14 cellular contexts compared by ENCODE assay signal in genomic region chr18:77617681-77618080, GRCh38.
A peak's percentile ranks its signal among the peaks of the same experiment; 100 is the strongest.
DNase-seq lines count a peak whose midpoint lies in the region; ATAC-seq and TF ChIP-seq lines count a peak whose summit lies in the region.
"Had no signal": no experiment of that assay in that cellular context is flagged by ENCODE, and none has a peak within 500 bp of the region (broad histone marks: within the 10 kb centered on the region; RNA-seq: fewer than 3 reads in every experiment).

No MANE protein-coding gene starts in this region.

- H3K27ac ChIP-seq in neural cell (ENCODE audit: low read length) (no peak overlapping the region), esophagus squamous epithelium (no peak overlapping the region)

- DNase-seq in A172 (ENCODE audit: low spot score) (peak; percentile 5), SW480 (ENCODE audit: low spot score) (peak; percentile 2), chondrocyte (ENCODE audit: low spot score) (no peak), esophagus squamous epithelium (lab: John Stamatoyannopoulos, UW) (no peak), NCI-H1092 (lab: John Stamatoyannopoulos, UW) (no peak)
- DNase-seq: C1 segment of cervical spinal cord; Calu3; CD4-positive, alpha-beta T cell; DMS 273 treated with DMSO at 0.1 percent for 48 hours; HCEC 1CT had no signal

- no peak overlapping the region for H3K4me2 ChIP-seq in neural cell (ENCODE audit: low read length)

- H3K9ac ChIP-seq in neural cell (ENCODE audit: low read length), result no peak overlapping the region

- H3K36me3 ChIP-seq in neural cell (ENCODE audit: insufficient read depth, low read length), result no peaks in the 10 kb centered on the region
- no peaks in the 10 kb centered on the region for H3K36me3 ChIP-seq in esophagus squamous epithelium

- TF ChIP-seq EP300 in neural cell (conservative IDR thresholded peaks at IDR 0.05; ENCODE audit: poor library complexity, severe bottlenecking), result no peak

- H4K20me1 ChIP-seq in neural cell (ENCODE audit: insufficient read depth), result no peaks in the 10 kb centered on the region

- H3K9me3 ChIP-seq in neural cell (ENCODE audit: low read length) (no peaks in the 10 kb centered on the region), esophagus squamous epithelium (no peaks in the 10 kb centered on the region)

- TF ChIP-seq RAD21 in neural cell (conservative IDR thresholded peaks at IDR 0.05), result no peak

- no peaks in the 10 kb centered on the region for H3K36me3 Mint-ChIP-seq in chondrocyte (ENCODE audit: low read depth)

- H3K4me1 Mint-ChIP-seq in chondrocyte (ENCODE audit: low read depth), result no peaks in the 10 kb centered on the region

- H3K27ac Mint-ChIP-seq in chondrocyte (ENCODE audit: unreplicated experiment), result peak overlapping the region; percentile 46
- H3K27ac Mint-ChIP-seq: B cell; CD4-positive, alpha-beta T cell had no signal

- no peaks in the 10 kb centered on the region for H3K27me3 Mint-ChIP-seq in chondrocyte (ENCODE audit: low read depth)

- H3F3A ChIP-seq in neural cell (ENCODE audit: insufficient read depth, low read length, poor library complexity, severe bottlenecking), result no peaks in the 10 kb centered on the region

- H3K9me3 Mint-ChIP-seq in chondrocyte (ENCODE audit: low read depth), result no peaks in the 10 kb centered on the region
- H3K9me3 Mint-ChIP-seq: CD4-positive, alpha-beta T cell had no signal

- H3K27me3 ChIP-seq in neural cell (ENCODE audit: insufficient read depth, low read depth, low read length) (no peaks in the 10 kb centered on the region), esophagus squamous epithelium (no peaks in the 10 kb centered on the region)

- no peak for ATAC-seq in GM19351 (IDR thresholded peaks at IDR 0.05; ENCODE audit: unreplicated experiment)
- no peak for ATAC-seq in GM21390 (IDR thresholded peaks at IDR 0.05; ENCODE audit: unreplicated experiment)

- TF ChIP-seq CTCF in chondrocyte (IDR thresholded peaks at IDR 0.05), result no peak
- no peak for TF ChIP-seq CTCF in neural cell (IDR thresholded peaks at IDR 0.05; ENCODE audit: poor library complexity, severe bottlenecking)
- no peak for TF ChIP-seq CTCF in esophagus squamous epithelium (IDR thresholded peaks at IDR 0.05)

- intact Hi-C loops in esophagus squamous epithelium (cut with DNase I), result no loop called here

- H3K4me3 ChIP-seq in neural cell (ENCODE audit: low read length) (no peak overlapping the region), esophagus squamous epithelium (no peak overlapping the region)

- WGBS in esophagus squamous epithelium, 2 donors, result 80 to 93% methylated on average over 3 of the region's 3 CpGs

- no peaks in the 10 kb centered on the region for H3K79me2 ChIP-seq in neural cell (replicated peaks; ENCODE audit: insufficient read depth, low read length)

- H3K9me2 ChIP-seq in neural cell (ENCODE audit: insufficient read depth, low read length), result no peaks in the 10 kb centered on the region

- H3K4me3 Mint-ChIP-seq in chondrocyte (ENCODE audit: unreplicated experiment), result no peak overlapping the region
- H3K4me3 Mint-ChIP-seq: B cell; CD4-positive, alpha-beta T cell had no signal

- no peak overlapping the region for H2AFZ ChIP-seq in neural cell (ENCODE audit: low read depth, low read length)

- H3K4me1 ChIP-seq in esophagus squamous epithelium, result peaks cover 0 to 5% (median 0%) of the 10 kb centered on the region in 3 donors

- TF ChIP-seq POLR2A in esophagus squamous epithelium (IDR thresholded peaks at IDR 0.05), result no peak

TF ChIP-seq in neural cell, 6 proteins besides CTCF, POLR2A, EP300 and RAD21:
- TF ChIP-seq POLR2AphosphoS5 (IDR thresholded peaks at IDR 0.05), result peak; percentile 48
- TF ChIP-seq MXI1 (conservative IDR thresholded peaks at IDR 0.05; ENCODE audit: poor library complexity, severe bottlenecking), result no peak

Comparison
In these comparisons a context has a peak if more than half of its experiments do, and no peak if none do; other contexts are left out.
1. DNase-seq: peak in A172 (single experiment) and SW480 (single experiment); none in chondrocyte (single experiment), esophagus squamous epithelium (single experiment) and NCI-H1092 (single experiment).